ENCODE assay signal across 10 cellular contexts in the genomic region with DNA sequence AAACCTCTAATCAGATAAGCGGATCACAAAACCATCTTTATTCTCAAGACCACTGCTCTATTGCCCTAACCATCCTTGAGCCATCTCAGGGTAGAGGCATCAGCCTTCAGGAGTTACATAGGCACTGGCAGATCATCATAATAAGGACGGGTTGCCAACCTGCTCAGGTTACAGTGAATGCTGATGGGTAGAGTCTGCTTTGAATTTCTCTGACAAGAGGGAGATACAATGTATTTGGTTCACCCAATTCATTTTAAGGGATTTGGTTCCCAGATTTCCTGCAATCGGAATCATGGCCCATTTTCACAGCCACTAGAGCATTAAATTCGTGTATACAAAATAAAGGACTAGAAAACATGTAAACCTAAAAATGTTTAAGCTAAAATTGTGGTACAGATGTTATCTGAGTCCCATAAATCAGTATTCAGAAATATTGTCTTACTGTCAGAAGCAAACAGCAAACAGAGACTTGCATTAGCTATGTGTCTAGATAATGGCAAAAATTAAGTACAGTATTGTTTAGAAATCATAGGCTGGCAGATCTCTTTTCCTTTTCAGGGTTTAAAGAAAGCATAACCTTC. TPM values are rescaled to one million over a fixed set of nuclear protein-coding genes. Genes with fewer than 3 reads are reported as not detected.
DNase-seq lines count a peak whose midpoint lies in the region; ATAC-seq, FAIRE-seq and TF ChIP-seq lines count a peak whose summit lies in the region.
"Had no signal": no experiment of that assay in that cellular context is flagged by ENCODE, and none has a peak within 500 bp of the region (broad histone marks: within the 10 kb centered on the region; RNA-seq: fewer than 3 reads in every experiment).

No MANE protein-coding gene starts in this region.

- intact Hi-C loops in gastrocnemius medialis (cut with DNase I; ENCODE audit: low total_unique reads) = loop anchor here (1.0 kb wide), 3 partner anchors 254 to 351 kb away; no protein-coding TSS in a partner anchor
- intact Hi-C loops in activated naive CD4-positive, alpha-beta T cell treated with anti-CD3 and anti-CD28 coated beads for 36 hours (cut with micrococcal nuclease) = loop anchor here (1.0 to 2.0 kb wide), 12 partner anchors 35 to 541 kb away; a partner anchor contains a TSS

- H3K27ac ChIP-seq in gastrocnemius medialis = peak overlapping the region in 2 of 4 donors; percentile 25 to 53

- TF ChIP-seq CTCF in brain (conservative IDR thresholded peaks at IDR 0.05) = no peak
- no peak for TF ChIP-seq CTCF in gastrocnemius medialis (IDR thresholded peaks at IDR 0.05 in 4 of 5, conservative IDR thresholded peaks at IDR 0.05 in 1 of 5)

- no peak overlapping the region for H3K4me3 Mint-ChIP-seq in brain
- no peak overlapping the region for H3K4me3 Mint-ChIP-seq in activated naive CD4-positive, alpha-beta T cell treated with anti-CD3 and anti-CD28 coated beads for 36 hours
- H3K4me3 Mint-ChIP-seq: activated T-helper 1 cell treated with anti-CD3 and anti-CD28 coated beads, Interleukin-12 subunit alpha, Interleukin-12 subunit beta, Interleukin-2, Interleukin-4 antibody, amounts not matched to agents 30 ng/mL and 10 ng/mL and 1 ng/mL, durations not matched to agents 14 hours and 24 hours and 36 hours had no signal

- H3K36me3 Mint-ChIP-seq in brain = no peaks in the 10 kb centered on the region
- H3K36me3 Mint-ChIP-seq in activated naive CD4-positive, alpha-beta T cell treated with anti-CD3 and anti-CD28 coated beads for 36 hours (ENCODE audit: low read depth) = no peaks in the 10 kb centered on the region
- H3K36me3 Mint-ChIP-seq: mesothelial cell of epicardium had no signal

- H3K27ac Mint-ChIP-seq in brain = peak overlapping the region in 4 of 5 experiments; percentile 1 to 70 (median 44)
- H3K27ac Mint-ChIP-seq in activated naive CD4-positive, alpha-beta T cell treated with anti-CD3 and anti-CD28 coated beads for 36 hours = no peak overlapping the region
- H3K27ac Mint-ChIP-seq: activated T-helper 1 cell treated with anti-CD3 and anti-CD28 coated beads, Interleukin-12 subunit alpha, Interleukin-12 subunit beta, Interleukin-2, Interleukin-4 antibody, amounts not matched to agents 30 ng/mL and 10 ng/mL and 1 ng/mL, durations not matched to agents 14 hours and 24 hours and 36 hours had no signal

- no peak for FAIRE-seq in urothelium cell line (lab: Jason Lieb, UNC)

- H3K4me1 Mint-ChIP-seq in brain = peaks cover 20% of the 10 kb centered on the region
- peaks cover 13% of the 10 kb centered on the region for H3K4me1 Mint-ChIP-seq in activated naive CD4-positive, alpha-beta T cell treated with anti-CD3 and anti-CD28 coated beads for 36 hours (ENCODE audit: low read depth)

- H3K4me3 ChIP-seq in gastrocnemius medialis = no peak overlapping the region
- H3K4me3 ChIP-seq: prostate gland had no signal

- H3K36me3 ChIP-seq in gastrocnemius medialis = no peaks in the 10 kb centered on the region
- H3K36me3 ChIP-seq: prostate gland had no signal

- H3K27me3 Mint-ChIP-seq in brain = no peaks in the 10 kb centered on the region
- no peaks in the 10 kb centered on the region for H3K27me3 Mint-ChIP-seq in activated naive CD4-positive, alpha-beta T cell treated with anti-CD3 and anti-CD28 coated beads for 36 hours (ENCODE audit: low read depth)

- H3K9me3 Mint-ChIP-seq in brain = peaks cover 0 to 8% (median 0%) of the 10 kb centered on the region in 5 experiments
- no peaks in the 10 kb centered on the region for H3K9me3 Mint-ChIP-seq in activated naive CD4-positive, alpha-beta T cell treated with anti-CD3 and anti-CD28 coated beads for 36 hours
- H3K9me3 Mint-ChIP-seq: activated T-helper 1 cell treated with anti-CD3 and anti-CD28 coated beads, Interleukin-12 subunit alpha, Interleukin-12 subunit beta, Interleukin-2, Interleukin-4 antibody, amounts not matched to agents 30 ng/mL and 10 ng/mL and 1 ng/mL, durations not matched to agents 14 hours and 24 hours and 36 hours had no signal

- ATAC-seq in GM19452 (IDR thresholded peaks at IDR 0.05; ENCODE audit: unreplicated experiment) = peak; percentile 3
- ATAC-seq in gastrocnemius medialis = peak; percentile 16 to 20

- TF ChIP-seq POLR2A in gastrocnemius medialis (IDR thresholded peaks at IDR 0.05) = no peak

- in situ Hi-C loops in gastrocnemius medialis (cut with MboI; ENCODE audit: low sequenced_read_pairs in 4 of 4) = loop anchor here (5.0 to 10.0 kb wide), 3 partner anchors 321 to 353 kb away; no protein-coding TSS in a partner anchor

- CTCF ChIA-PET in activated naive CD4-positive, alpha-beta T cell treated with anti-CD3 and anti-CD28 coated beads for 36 hours (lab: Charles Lee) = interaction anchor here (0.6 to 5.3 kb wide), 81 partner anchors 8 to 719 kb away, joined by 3 to 77 read pairs (median 5); no protein-coding TSS in a partner anchor

- DNase-seq in M059J (ENCODE audit: low read depth) (peak; percentile 42), gastrocnemius medialis (no peak), NCI-H524 (lab: John Stamatoyannopoulos, UW) (no peak), urothelium cell line (ENCODE audit: low spot score) (no peak)
- no peak for DNase-seq in activated naive CD4-positive, alpha-beta T cell treated with anti-CD3 and anti-CD28 coated beads for 36 hours

- H3K9me3 ChIP-seq in gastrocnemius medialis = no peaks in the 10 kb centered on the region
- H3K9me3 ChIP-seq: prostate gland had no signal

- no peaks in the 10 kb centered on the region for H3K27me3 ChIP-seq in gastrocnemius medialis

- H3K4me1 ChIP-seq in gastrocnemius medialis = no peaks in the 10 kb centered on the region
- H3K4me1 ChIP-seq: prostate gland had no signal

RNA-seq across cellular contexts. Expression of a gene that starts 41.9 kb away (rescaled TPM):
- 1.2 and 4.0 TPM in 2 replicates for total RNA-seq in M059J (2014; rRNA removed; shearing (Covaris generic))
- polyA plus RNA-seq in brain (ENCODE audit: insufficient read depth, low read depth, low replicate concordance) = 2.7 TPM
- 10 to 100 TPM in 3 of 4 donors, 1 to 10 TPM in 1; 5.5 to 22.0 (median 12.3) TPM for total RNA-seq in gastrocnemius medialis
- total RNA-seq in activated naive CD4-positive, alpha-beta T cell treated with anti-CD3 and anti-CD28 coated beads for 36 hours = under 1 TPM; 0.40 to 0.57 TPM
